8 cellular contexts compared by ENCODE assay signal in the genomic region with DNA sequence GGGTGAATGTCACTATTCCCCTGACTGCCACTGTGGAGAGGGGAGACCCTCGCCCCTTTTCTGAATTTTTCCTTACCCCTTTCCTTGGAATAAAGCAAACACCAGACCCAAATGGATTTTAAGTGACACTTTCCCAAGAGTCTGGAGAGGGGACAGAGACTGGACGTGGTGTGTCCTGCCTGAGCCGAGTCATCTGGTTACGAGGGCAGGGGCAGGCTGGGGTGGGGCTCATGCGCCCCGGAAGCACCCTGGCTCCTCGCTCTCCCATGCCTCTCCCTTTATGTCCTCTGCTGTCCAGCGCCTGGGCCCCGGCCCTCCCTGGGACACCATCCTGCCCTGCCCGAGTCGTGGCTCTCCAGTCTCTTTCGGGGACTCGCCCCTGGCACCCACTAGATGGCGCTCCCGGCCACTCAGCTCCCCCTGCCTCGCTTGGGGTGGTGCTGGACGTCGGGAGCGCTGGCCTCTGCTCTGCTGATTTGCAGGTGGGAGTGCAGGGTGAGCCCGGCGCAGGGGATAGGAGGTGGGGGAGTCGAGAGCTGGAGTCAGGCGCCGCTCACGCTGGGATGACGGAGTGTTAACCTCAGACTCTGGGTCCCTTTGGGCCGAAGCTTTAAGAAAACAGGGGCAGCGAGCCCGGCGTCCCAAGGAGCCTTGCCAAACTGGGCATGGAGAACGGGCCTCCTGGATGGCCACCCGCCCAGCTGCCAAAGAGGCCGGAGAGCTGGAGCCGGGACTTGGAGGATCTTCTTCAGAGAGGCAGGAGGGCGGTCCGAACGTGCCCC.
DNase-seq lines count a peak whose midpoint lies in the region; ATAC-seq and TF ChIP-seq lines count a peak whose summit lies in the region.

No MANE protein-coding gene starts in this region.

- peak overlapping the region; percentile 62 for H3K4me3 ChIP-seq in PC-3 (ENCODE audit: low read length)
- peak overlapping the region in 3 of 4 donors; percentile 24 to 60 (median 35) for H3K4me3 ChIP-seq in esophagus squamous epithelium
- H3K4me3 ChIP-seq in muscle layer of colon (ENCODE audit: low read depth in 1 of 2, low read length in 2 of 2), result peak overlapping the region; percentile 15 to 55

- no peaks in the 10 kb centered on the region for H3K36me3 ChIP-seq in PC-3 (ENCODE audit: low read depth, low read length)
- H3K36me3 ChIP-seq in esophagus squamous epithelium, result no peaks in the 10 kb centered on the region
- H3K36me3 ChIP-seq in muscle layer of colon (ENCODE audit: insufficient read depth, low read length), result no peaks in the 10 kb centered on the region

- TF ChIP-seq CTCF in PC-3 (conservative IDR thresholded peaks at IDR 0.05; ENCODE audit: low read depth, low read length), result peak; percentile 93
- peak; percentile 53 to 79 (median 66) for TF ChIP-seq CTCF in esophagus squamous epithelium (IDR thresholded peaks at IDR 0.05)

- no peaks in the 10 kb centered on the region for H3K9me3 Mint-ChIP-seq in activated T-cell treated with anti-CD3 and anti-CD28 coated beads, Interleukin-2, amount 50 U/mL, for 4 hours

- intact Hi-C loops in PC-3 (cut with micrococcal nuclease) (loop anchor here (1.0 to 5.0 kb wide), 2 partner anchors 91 to 205 kb away; partner anchors contain the start of gene RPS6KA4), esophagus squamous epithelium (cut with DNase I) (no loop called here)

- no peaks in the 10 kb centered on the region for H3K36me3 Mint-ChIP-seq in activated T-cell treated with anti-CD3 and anti-CD28 coated beads, Interleukin-2, amount 50 U/mL, for 4 hours (ENCODE audit: insufficient read depth)

- POLR2A ChIA-PET in PC-3 (lab: Charles Lee; ENCODE audit: unreplicated experiment), result no interaction called here

- H3K9me3 ChIP-seq in PC-3 (ENCODE audit: low read length) (no peaks in the 10 kb centered on the region), esophagus squamous epithelium (no peaks in the 10 kb centered on the region), muscle layer of colon (ENCODE audit: low read length) (no peaks in the 10 kb centered on the region)

- H3K9me2 ChIP-seq in PC-3 (replicated peaks; ENCODE audit: low read length), result no peaks in the 10 kb centered on the region

- H3K4me1 ChIP-seq in PC-3 (ENCODE audit: insufficient read depth, low read length) (peaks cover 23% of the 10 kb centered on the region), esophagus squamous epithelium (peaks cover 16 to 25% (median 23%) of the 10 kb centered on the region in 3 donors), muscle layer of colon (ENCODE audit: insufficient read depth, low read length) (peaks cover 14% of the 10 kb centered on the region)

- H3K27ac ChIP-seq in PC-3 (ENCODE audit: low read length), result no peak overlapping the region
- H3K27ac ChIP-seq in esophagus squamous epithelium, result peak overlapping the region in 3 of 4 donors; percentile 22 to 60 (median 52)
- H3K27ac ChIP-seq in muscle layer of colon (ENCODE audit: low read depth, low read length), result peak overlapping the region; percentile 21

- DNase-seq in EH (ENCODE audit: low read depth), result peak; percentile 77
- DNase-seq in HuH-7 (ENCODE audit: low spot score), result peak; percentile 73
- peak; percentile 90 for DNase-seq in PC-3
- peak; percentile 59 for DNase-seq in activated T-cell treated with anti-CD3 and anti-CD28 coated beads, Interleukin-2, amount 50 U/mL, for 4 hours
- DNase-seq in esophagus squamous epithelium (lab: John Stamatoyannopoulos, UW), result peak; percentile 19
- DNase-seq in stimulated activated CD8-positive, alpha-beta memory T cell treated with anti-CD3 and anti-CD28 coated beads, Interleukin-4, amount 100 ng/mL, for 4 hours (ENCODE audit: low read depth in 2 of 2, low spot score in 1 of 2), result peak; percentile 25 to 38

- H4K20me1 ChIP-seq in PC-3 (ENCODE audit: low read length), result no peaks in the 10 kb centered on the region

- H3K27me3 ChIP-seq in PC-3 (ENCODE audit: low read length) (no peaks in the 10 kb centered on the region), esophagus squamous epithelium (peaks cover 0 to 57% (median 0%) of the 10 kb centered on the region in 4 donors), muscle layer of colon (ENCODE audit: control insufficient read depth in 1 of 2, insufficient read depth in 2 of 2, low read length in 2 of 2) (peaks cover 0 to 6% of the 10 kb centered on the region in 2 donors)

- H3K9ac ChIP-seq in PC-3 (ENCODE audit: low read length) (no peak overlapping the region), muscle layer of colon (ENCODE audit: low read length) (no peak overlapping the region)

- 6 to 7% methylated on average over 3 to 9 of the region's 37 CpGs for WGBS in esophagus squamous epithelium, 2 donors

- H3K4me3 Mint-ChIP-seq in activated T-cell treated with anti-CD3 and anti-CD28 coated beads, Interleukin-2, amount 50 U/mL, for 4 hours, result peak overlapping the region; percentile 78

- H3K79me2 ChIP-seq in PC-3 (ENCODE audit: low read length), result no peaks in the 10 kb centered on the region

- no TSS peak for BruUV-seq in PC-3 (replicated peaks; lab: Mats Ljungman, UMichigan)

- TF ChIP-seq POLR2A in esophagus squamous epithelium (IDR thresholded peaks at IDR 0.05), result no peak

- peak overlapping the region; percentile 91 for H3K4me2 ChIP-seq in PC-3 (ENCODE audit: low read length)

- H2AFZ ChIP-seq in PC-3 (ENCODE audit: low read length), result peak overlapping the region; percentile 84

- CTCF ChIA-PET in PC-3 (lab: Charles Lee), result interaction anchor here (0.5 to 1.9 kb wide), 11 partner anchors 13 to 210 kb away, joined by 3 to 12 read pairs (median 3); partner anchors contain the start of genes PRDX5 and TRMT112

- H3F3A ChIP-seq in PC-3 (ENCODE audit: low read length, unreplicated experiment), result no peaks in the 10 kb centered on the region

- ATAC-seq in PC-3 (peak; percentile 90), HG02588 (IDR thresholded peaks at IDR 0.05; ENCODE audit: unreplicated experiment) (no peak)
- ATAC-seq in activated T-cell treated with anti-CD3 and anti-CD28 coated beads, Interleukin-2, amount 50 U/mL, for 4 hours, result peak; percentile 80 to 82

- peaks cover 6% of the 10 kb centered on the region for H3K27me3 Mint-ChIP-seq in activated T-cell treated with anti-CD3 and anti-CD28 coated beads, Interleukin-2, amount 50 U/mL, for 4 hours (ENCODE audit: low read depth)

- peaks cover 16% of the 10 kb centered on the region for H3K4me1 Mint-ChIP-seq in activated T-cell treated with anti-CD3 and anti-CD28 coated beads, Interleukin-2, amount 50 U/mL, for 4 hours (ENCODE audit: low read depth)

Comparison
In these comparisons a context has a peak if more than half of its experiments do, and no peak if none do; other contexts are left out.
1. DNase-seq: peak in every context shown above with its lines; median percentile 90 in PC-3; 77 in EH; 73 in HuH-7; 59 in activated T-cell treated with anti-CD3 and anti-CD28 coated beads, Interleukin-2, amount 50 U/mL, for 4 hours; 32 in stimulated activated CD8-positive, alpha-beta memory T cell treated with anti-CD3 and anti-CD28 coated beads, Interleukin-4, amount 100 ng/mL, for 4 hours; 19 in esophagus squamous epithelium.